In genomic region chr4:183100827-183101226, GRCh38 we compare ENCODE assay signal across 7 cellular contexts. TPM values are rescaled to one million over a fixed set of nuclear protein-coding genes. Genes with fewer than 3 reads are reported as not detected.
DNase-seq lines count a peak whose midpoint lies in the region; TF ChIP-seq lines count a peak whose summit lies in the region.

No MANE protein-coding gene starts in this region.

- H3K4me2 ChIP-seq in GM23248 (ENCODE audit: unreplicated experiment) = peak overlapping the region; percentile 99
- peak overlapping the region; percentile 48 for H3K4me2 ChIP-seq in trophoblast cell (ENCODE audit: low read length)
- H3K4me2 ChIP-seq in OCI-LY7 (ENCODE audit: low read length) = no peak overlapping the region

- DNase-seq in GM23248 (no peak), OCI-M1 (lab: John Stamatoyannopoulos, UW) (peak; percentile 45), fibroblast of pulmonary artery (ENCODE audit: low read depth) (no peak), trophoblast cell (peak; percentile 31 to 40), AG08395 (ENCODE audit: low spot score) (no peak), NCI-H2171 treated with DMSO at 0.1 percent for 48 hours (lab: John Stamatoyannopoulos, UW) (no peak), OCI-LY7 (ENCODE audit: low spot score) (no peak)

- H3K4me1 ChIP-seq in GM23248 (ENCODE audit: insufficient read depth) = peaks cover 19% of the 10 kb centered on the region
- H3K4me1 ChIP-seq in trophoblast cell (ENCODE audit: control insufficient read depth in 1 of 2, insufficient read depth in 2 of 2, low read length in 2 of 2) = peaks cover 6 to 11% of the 10 kb centered on the region in 2 experiments
- no peaks in the 10 kb centered on the region for H3K4me1 ChIP-seq in OCI-LY7 (ENCODE audit: insufficient read depth, low read length, poor library complexity, severe bottlenecking)

- intact Hi-C loops in OCI-LY7 (cut with micrococcal nuclease; ENCODE audit: unreplicated experiment) = no loop called here

- peak overlapping the region; percentile 66 for H3K4ac ChIP-seq in trophoblast cell (ENCODE audit: low read depth, low read length)

- no peak overlapping the region for H3K23ac ChIP-seq in trophoblast cell (ENCODE audit: low read length)

- H3K27me3 ChIP-seq in GM23248 (replicated peaks; ENCODE audit: insufficient read depth) = no peaks in the 10 kb centered on the region
- H3K27me3 ChIP-seq in trophoblast cell (ENCODE audit: insufficient read depth, low read length) = no peaks in the 10 kb centered on the region

- peak overlapping the region; percentile 86 for H3K4me3 ChIP-seq in GM23248
- H3K4me3 ChIP-seq in fibroblast of pulmonary artery (replicated peaks; ENCODE audit: low read depth, low read length) = peak overlapping the region; percentile 78
- H3K4me3 ChIP-seq in trophoblast cell (ENCODE audit: low read depth, low read length) = no peak overlapping the region
- no peak overlapping the region for H3K4me3 ChIP-seq in OCI-LY7 (ENCODE audit: low read depth, low read length, poor library complexity, severe bottlenecking)

- H3K9ac ChIP-seq in GM23248 (peak overlapping the region; percentile 86), trophoblast cell (ENCODE audit: low read length) (no peak overlapping the region)

- H4K20me1 ChIP-seq in GM23248 (ENCODE audit: insufficient read depth) (peaks cover 17% of the 10 kb centered on the region; the same call in 1 of the 2 replicates), OCI-LY7 (ENCODE audit: insufficient read depth, low read length) (no peaks in the 10 kb centered on the region)

- WGBS in GM23248 (ENCODE audit: low coverage in 1 of 2, low lambda C conversion rate in 2 of 2, missing lambda C conversion rate in 2 of 2), 2 experiments = 57 to 61% methylated on average over 6 of the region's 6 CpGs
- WGBS in trophoblast cell (ENCODE audit: extremely low coverage, insufficient coverage, insufficient read length) = no CpG with 5 or more reads among the region's 6 CpGs

- H3K18ac ChIP-seq in trophoblast cell (ENCODE audit: low read length) = no peak overlapping the region

- H2AFZ ChIP-seq in GM23248 = no peak overlapping the region
- no peak overlapping the region for H2AFZ ChIP-seq in trophoblast cell (ENCODE audit: insufficient read depth, low read length, poor library complexity)
- H2AFZ ChIP-seq in OCI-LY7 (ENCODE audit: low read length) = no peak overlapping the region

- H3K79me1 ChIP-seq in trophoblast cell (ENCODE audit: low read length) = peaks cover 26% of the 10 kb centered on the region

- H3K9me3 ChIP-seq in GM23248 (ENCODE audit: low read depth) (no peaks in the 10 kb centered on the region), trophoblast cell (ENCODE audit: insufficient read depth, low read depth, low read length) (no peaks in the 10 kb centered on the region), OCI-LY7 (ENCODE audit: low read length) (no peaks in the 10 kb centered on the region)

- no peak overlapping the region for H2BK120ac ChIP-seq in trophoblast cell (ENCODE audit: insufficient read depth, low read length, poor library complexity)

- H3F3A ChIP-seq in GM23248 (ENCODE audit: insufficient read depth) = peaks cover 11% of the 10 kb centered on the region; the same call in 1 of the 2 replicates

- no peak overlapping the region for H2AK5ac ChIP-seq in trophoblast cell (ENCODE audit: low read length)

- H3K36me3 ChIP-seq in GM23248 (ENCODE audit: low read depth) (no peaks in the 10 kb centered on the region), trophoblast cell (ENCODE audit: control insufficient read depth in 1 of 2, insufficient read depth in 2 of 2, low read length in 2 of 2) (no peaks in the 10 kb centered on the region), OCI-LY7 (ENCODE audit: insufficient read depth, low read length) (no peaks in the 10 kb centered on the region)

- in situ Hi-C loops in GM23248 (cut with MboI) = no loop called here

- no peak overlapping the region for H3K14ac ChIP-seq in trophoblast cell (ENCODE audit: low read length)

- H3K79me2 ChIP-seq in GM23248 (ENCODE audit: insufficient read depth) (peaks cover 69% of the 10 kb centered on the region), trophoblast cell (ENCODE audit: control insufficient read depth, insufficient read depth, low read length, poor library complexity) (peaks cover 37% of the 10 kb centered on the region), OCI-LY7 (ENCODE audit: insufficient read depth, low read depth, low read length) (no peaks in the 10 kb centered on the region)

- POLR2A ChIA-PET in OCI-LY7 (lab: Charles Lee) = interaction anchor here (0.5 kb wide), 1 partner anchor 520 kb away, joined by 3 read pairs; no protein-coding TSS in a partner anchor

- no TSS peak for BruUV-seq in OCI-LY7 (replicated peaks; lab: Mats Ljungman, UMichigan)

- no peaks in the 10 kb centered on the region for H3K9me2 ChIP-seq in GM23248 (ENCODE audit: insufficient read depth)
- H3K9me2 ChIP-seq in OCI-LY7 (ENCODE audit: insufficient read depth, low read length) = no peaks in the 10 kb centered on the region

- CTCF ChIA-PET in OCI-LY7 (lab: Charles Lee; ENCODE audit: unreplicated experiment) = no interaction called here

- TF ChIP-seq CTCF in fibroblast of pulmonary artery (IDR thresholded peaks at IDR 0.05; ENCODE audit: low read length, missing control alignments) (no peak), OCI-LY7 (conservative IDR thresholded peaks at IDR 0.05; ENCODE audit: low read length) (no peak)

- H3K27ac ChIP-seq in GM23248 (no peak overlapping the region; the same call in 1 of the 2 replicates), trophoblast cell (ENCODE audit: low read depth, low read length) (no peak overlapping the region), OCI-LY7 (ENCODE audit: low read depth, low read length, poor library complexity, severe bottlenecking) (no peak overlapping the region)

- no peak overlapping the region for H2BK12ac ChIP-seq in trophoblast cell (ENCODE audit: low read length)

- H2BK5ac ChIP-seq in trophoblast cell (ENCODE audit: low read depth, low read length, poor library complexity) = no peak overlapping the region

- no peak overlapping the region for H4K91ac ChIP-seq in trophoblast cell (ENCODE audit: low read depth, low read length)

- H4K8ac ChIP-seq in trophoblast cell (ENCODE audit: low read depth, low read length) = no peak overlapping the region

- H4K12ac ChIP-seq in trophoblast cell (ENCODE audit: low read depth, low read length) = no peak overlapping the region

RNA-seq across cellular contexts. Expression of gene WWC2, which starts 1.8 kb away (rescaled TPM):
- total RNA-seq in GM23248 (2014; rRNA removed; shearing (Covaris generic)) = 31.0 and 33.2 TPM in 2 replicates
- 44.1 and 48.3 TPM in 2 replicates for polyA plus RNA-seq in GM23248 (2016; fragmentation: Nextera tagmentation; extraction: Ambion mirVana)
- polyA plus RNA-seq in trophoblast cell (2013) = 21.6 and 22.7 TPM in 2 replicates
- total RNA-seq in OCI-LY7 (2014; rRNA removed; shearing (Covaris generic)) = not detected in 2 replicates
- total RNA-seq in OCI-LY7 (2022) = not detected in 2 replicates

Comparison
In these comparisons a context has a peak if more than half of its experiments do, and no peak if none do; other contexts are left out.
1. DNase-seq: peak in OCI-M1 (single experiment) and trophoblast cell (2 of 2); none in GM23248 (single experiment), fibroblast of pulmonary artery (single experiment), AG08395 (single experiment), NCI-H2171 treated with DMSO at 0.1 percent for 48 hours (single experiment) and OCI-LY7 (single experiment).
2. H3K4me3 ChIP-seq: peak in GM23248 (single experiment) and fibroblast of pulmonary artery (single experiment); none in trophoblast cell (single experiment) and OCI-LY7 (single experiment).
3. RNA of gene WWC2, which starts 1.8 kb away (total RNA-seq): 31.0 to 33.2 TPM in GM23248; not detected in OCI-LY7; every median in the first group is over 10 times any median in the second.